Comparison of ENCODE assay signal across 18 cellular contexts in genomic region chr9:95498641-95499040, GRCh38.
"Had no signal": no experiment of that assay in that cellular context is flagged by ENCODE, and none has a peak within 500 bp of the region (broad histone marks: within the 10 kb centered on the region; RNA-seq: fewer than 3 reads in every experiment).

No MANE protein-coding gene starts in this region.

- H3K4me1 ChIP-seq: colonic mucosa had no signal

- H3K27ac Mint-ChIP-seq: activated T-cell treated with anti-CD3 and anti-CD28 coated beads, Interleukin-2, amount 50 U/mL, for 72 hours had no signal

- H3K4me3 Mint-ChIP-seq: activated T-cell treated with anti-CD3 and anti-CD28 coated beads, Interleukin-2, amount 50 U/mL, for 72 hours had no signal

- H3K36me3 ChIP-seq: colonic mucosa, gastrocnemius medialis, upper lobe of right lung had no signal

- DNase-seq: activated CD4-positive, alpha-beta T cell treated with anti-CD3 and anti-CD28 coated beads for 1 hour; activated effector memory CD4-positive, alpha-beta T cell treated with anti-CD3 and anti-CD28 coated beads, Interleukin-2, amount 50 U/mL, for 16 hours; activated naive CD4-positive, alpha-beta T cell treated with anti-CD3 and anti-CD28 coated beads, Interleukin-2, amount 50 U/mL, for 16 hours; activated T-cell treated with anti-CD3 and anti-CD28 coated beads, Interleukin-2, amount 50 U/mL, for 72 hours; colonic mucosa; erythroblast; gastrocnemius medialis; left cardiac atrium; mesendoderm; naive thymus-derived CD8-positive, alpha-beta T cell; retina; stimulated activated CD4-positive, alpha-beta T cell treated with anti-CD3 and anti-CD28 coated beads, Interleukin-2, amount 100 ng/mL, for 24 hours; stimulated activated naive CD8-positive, alpha-beta T cell treated with anti-CD3 and anti-CD28 coated beads, Interleukin-15, Interleukin-2, amounts not matched to agents 100 U/mL and 50 U/mL, for 24 hours; upper lobe of right lung; WERI-Rb-1 had no signal

- H3K27ac ChIP-seq: ascending aorta, colonic mucosa, gastrocnemius medialis, suprapubic skin, upper lobe of right lung, WERI-Rb-1 had no signal

- FAIRE-seq: endometrium had no signal

- H3K9me3 ChIP-seq: ascending aorta, colonic mucosa, gastrocnemius medialis, suprapubic skin, upper lobe of right lung had no signal

- H3K9me3 Mint-ChIP-seq: activated T-cell treated with anti-CD3 and anti-CD28 coated beads, Interleukin-2, amount 50 U/mL, for 72 hours; naive thymus-derived CD8-positive, alpha-beta T cell had no signal

- H3K4me3 ChIP-seq: colonic mucosa, gastrocnemius medialis, suprapubic skin, upper lobe of right lung had no signal

- ATAC-seq: activated T-cell treated with anti-CD3 and anti-CD28 coated beads, Interleukin-2, amount 50 U/mL, for 72 hours; gastrocnemius medialis; left cardiac atrium; naive thymus-derived CD8-positive, alpha-beta T cell; stimulated activated naive CD8-positive, alpha-beta T cell treated with anti-CD3 and anti-CD28 coated beads, Interleukin-15, Interleukin-2, amounts not matched to agents 100 U/mL and 50 U/mL, for 24 hours; upper lobe of right lung had no signal

- H3K27me3 ChIP-seq: ascending aorta, colonic mucosa, gastrocnemius medialis, suprapubic skin, upper lobe of right lung had no signal
